In the genomic region with DNA sequence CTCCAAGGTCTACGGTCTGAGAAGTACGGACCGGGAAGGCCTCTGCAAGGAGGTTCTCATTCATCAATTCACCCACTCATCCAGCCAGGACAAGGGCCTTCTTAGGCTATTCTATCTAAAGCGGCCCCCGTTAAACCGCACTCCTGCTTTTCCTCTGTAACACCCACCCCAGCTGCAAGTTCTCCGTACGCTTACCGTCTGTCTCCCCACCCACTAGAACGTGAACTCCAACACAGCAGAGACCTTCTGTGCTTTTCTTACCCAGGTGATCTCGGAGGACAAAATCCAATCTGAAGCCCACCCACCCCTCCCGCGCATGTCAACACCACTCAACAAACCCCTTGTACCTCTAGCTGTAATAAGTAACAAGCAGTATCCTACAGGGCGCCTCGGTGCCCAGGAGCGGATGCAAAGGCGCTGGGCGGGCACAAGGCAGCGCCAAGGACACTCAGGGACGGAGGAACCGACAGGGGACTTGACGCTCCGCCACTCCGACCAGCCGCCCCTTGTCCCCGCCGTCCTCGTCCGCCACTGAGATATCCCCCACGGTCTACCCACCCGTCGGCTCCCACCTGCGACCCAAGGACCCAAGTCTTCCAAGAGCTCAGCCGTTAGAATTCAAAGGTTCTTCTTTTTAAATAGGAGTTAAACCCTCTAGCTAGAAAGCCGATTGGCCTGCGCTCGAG, we compare ENCODE assay signal across 1 cellular context.
TF ChIP-seq lines count a peak whose summit lies in the region.

A gene (minus strand): TSS at position 620 of the 686 bp plus-strand sequence. CDS start 4,018 bp downstream, outside the sequence.

TF ChIP-seq in HepG2, 621 proteins besides CTCF, POLR2A, EP300 and RAD21 (continued from another document and continues in another):
- TF ChIP-seq SRY (CRISPR knock-in tag; IDR thresholded peaks at IDR 0.05) (peak; percentile 88; the same call in 1 of the 2 replicates), DMAP1 (CRISPR knock-in tag; IDR thresholded peaks at IDR 0.05) (peak; percentile 91; the same call in 1 of the 2 replicates), ZNF230 (CRISPR knock-in tag; IDR thresholded peaks at IDR 0.05) (peak; percentile 57; the same call in 1 of the 2 replicates), KDM5B (CRISPR knock-in tag; IDR thresholded peaks at IDR 0.05; ENCODE audit: borderline replicate concordance) (0 out of 2 replicates have a peak, but pooled peaks have one; percentile 58), ARNTL (CRISPR knock-in tag; IDR thresholded peaks at IDR 0.05) (peak; percentile 15; the same call in 1 of the 2 replicates), POLR2G (IDR thresholded peaks at IDR 0.05; ENCODE audit: low read depth, low read length) (peak; percentile 84), NPAS2 (CRISPR knock-in tag; IDR thresholded peaks at IDR 0.05; ENCODE audit: borderline replicate concordance) (no peak), ZNF589 (CRISPR knock-in tag; conservative IDR thresholded peaks at IDR 0.05) (no peak), MTF1 (CRISPR knock-in tag; IDR thresholded peaks at IDR 0.05) (no peak), ZNF34 (CRISPR knock-in tag; IDR thresholded peaks at IDR 0.05; ENCODE audit: borderline replicate concordance) (peak; percentile 62; the same call in 1 of the 2 replicates), ZNF333 (CRISPR knock-in tag; IDR thresholded peaks at IDR 0.05; ENCODE audit: borderline replicate concordance) (0 out of 2 replicates have a peak, but pooled peaks have one; percentile 24), GATAD2A (CRISPR knock-in tag; IDR thresholded peaks at IDR 0.05) (no peak), ZNF839 (CRISPR knock-in tag; IDR thresholded peaks at IDR 0.05; ENCODE audit: borderline replicate concordance) (peak; percentile 61; the same call in 1 of the 2 replicates), NRL (CRISPR knock-in tag; IDR thresholded peaks at IDR 0.05; ENCODE audit: borderline replicate concordance) (0 out of 2 replicates have a peak, but pooled peaks have one; percentile 9), ZSCAN22 (CRISPR knock-in tag; IDR thresholded peaks at IDR 0.05) (peak; percentile 85; the same call in 1 of the 2 replicates), ZFP1 (CRISPR knock-in tag; IDR thresholded peaks at IDR 0.05) (no peak), KDM5A (IDR thresholded peaks at IDR 0.05; ENCODE audit: borderline replicate concordance, low read length) (peak; percentile 64; the same call in 1 of the 2 replicates), TEAD2 (CRISPR knock-in tag; IDR thresholded peaks at IDR 0.05) (no peak), POLR2AphosphoS5 (IDR thresholded peaks at IDR 0.05; ENCODE audit: low read depth, low read length) (peak; percentile 82), ZNF619 (CRISPR knock-in tag; IDR thresholded peaks at IDR 0.05) (0 out of 2 replicates have a peak, but pooled peaks have one; percentile 6), ZFP82 (CRISPR knock-in tag; IDR thresholded peaks at IDR 0.05; ENCODE audit: borderline replicate concordance) (peak; percentile 77), SIN3B (IDR thresholded peaks at IDR 0.05; ENCODE audit: low read length) (peak; percentile 93), ZBTB42 (CRISPR knock-in tag; IDR thresholded peaks at IDR 0.05) (0 out of 2 replicates have a peak, but pooled peaks have one; percentile 27), ZNF615 (CRISPR knock-in tag; IDR thresholded peaks at IDR 0.05; ENCODE audit: borderline replicate concordance) (no peak), PAWR (CRISPR knock-in tag; IDR thresholded peaks at IDR 0.05; ENCODE audit: borderline replicate concordance) (0 out of 2 replicates have a peak, but pooled peaks have one; percentile 50), ZBTB20 (CRISPR knock-in tag; IDR thresholded peaks at IDR 0.05; ENCODE audit: borderline replicate concordance, low read depth) (no peak), NCOR1 (IDR thresholded peaks at IDR 0.05; ENCODE audit: borderline replicate concordance, low read length) (no peak), SMAD9 (CRISPR knock-in tag; IDR thresholded peaks at IDR 0.05) (no peak), ZNF883 (CRISPR knock-in tag; IDR thresholded peaks at IDR 0.05; ENCODE audit: not compliant biosample characterization) (no peak), KDM3A (CRISPR knock-in tag; IDR thresholded peaks at IDR 0.05; ENCODE audit: low read depth) (no peak), CAMTA2 (CRISPR knock-in tag; IDR thresholded peaks at IDR 0.05; ENCODE audit: borderline replicate concordance) (peak; percentile 68; the same call in 1 of the 2 replicates), SIN3A (IDR thresholded peaks at IDR 0.05; ENCODE audit: borderline replicate concordance, low read depth, low read length) (peak; percentile 99), RARA (CRISPR knock-in tag; IDR thresholded peaks at IDR 0.05) (no peak), HES4 (CRISPR knock-in tag; IDR thresholded peaks at IDR 0.05; ENCODE audit: borderline replicate concordance) (peak; percentile 76; the same call in 1 of the 2 replicates), ZNF12 (CRISPR knock-in tag; IDR thresholded peaks at IDR 0.05) (no peak), HDAC2 (CRISPR knock-in tag; IDR thresholded peaks at IDR 0.05) (no peak), ZNF335 (CRISPR knock-in tag; IDR thresholded peaks at IDR 0.05) (no peak)
- TF ChIP-seq, protein P1, sequence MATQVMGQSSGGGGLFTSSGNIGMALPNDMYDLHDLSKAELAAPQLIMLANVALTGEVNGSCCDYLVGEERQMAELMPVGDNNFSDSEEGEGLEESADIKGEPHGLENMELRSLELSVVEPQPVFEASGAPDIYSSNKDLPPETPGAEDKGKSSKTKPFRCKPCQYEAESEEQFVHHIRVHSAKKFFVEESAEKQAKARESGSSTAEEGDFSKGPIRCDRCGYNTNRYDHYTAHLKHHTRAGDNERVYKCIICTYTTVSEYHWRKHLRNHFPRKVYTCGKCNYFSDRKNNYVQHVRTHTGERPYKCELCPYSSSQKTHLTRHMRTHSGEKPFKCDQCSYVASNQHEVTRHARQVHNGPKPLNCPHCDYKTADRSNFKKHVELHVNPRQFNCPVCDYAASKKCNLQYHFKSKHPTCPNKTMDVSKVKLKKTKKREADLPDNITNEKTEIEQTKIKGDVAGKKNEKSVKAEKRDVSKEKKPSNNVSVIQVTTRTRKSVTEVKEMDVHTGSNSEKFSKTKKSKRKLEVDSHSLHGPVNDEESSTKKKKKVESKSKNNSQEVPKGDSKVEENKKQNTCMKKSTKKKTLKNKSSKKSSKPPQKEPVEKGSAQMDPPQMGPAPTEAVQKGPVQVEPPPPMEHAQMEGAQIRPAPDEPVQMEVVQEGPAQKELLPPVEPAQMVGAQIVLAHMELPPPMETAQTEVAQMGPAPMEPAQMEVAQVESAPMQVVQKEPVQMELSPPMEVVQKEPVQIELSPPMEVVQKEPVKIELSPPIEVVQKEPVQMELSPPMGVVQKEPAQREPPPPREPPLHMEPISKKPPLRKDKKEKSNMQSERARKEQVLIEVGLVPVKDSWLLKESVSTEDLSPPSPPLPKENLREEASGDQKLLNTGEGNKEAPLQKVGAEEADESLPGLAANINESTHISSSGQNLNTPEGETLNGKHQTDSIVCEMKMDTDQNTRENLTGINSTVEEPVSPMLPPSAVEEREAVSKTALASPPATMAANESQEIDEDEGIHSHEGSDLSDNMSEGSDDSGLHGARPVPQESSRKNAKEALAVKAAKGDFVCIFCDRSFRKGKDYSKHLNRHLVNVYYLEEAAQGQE (IDR thresholded peaks at IDR 0.05; ENCODE audit: borderline replicate concordance in 1 of 2, low read depth in 1 of 2, low read length in 2 of 2): peak in 1 of 2 experiments; percentile 2; a peak in 1 of 4 replicates
- TF ChIP-seq, protein P2, sequence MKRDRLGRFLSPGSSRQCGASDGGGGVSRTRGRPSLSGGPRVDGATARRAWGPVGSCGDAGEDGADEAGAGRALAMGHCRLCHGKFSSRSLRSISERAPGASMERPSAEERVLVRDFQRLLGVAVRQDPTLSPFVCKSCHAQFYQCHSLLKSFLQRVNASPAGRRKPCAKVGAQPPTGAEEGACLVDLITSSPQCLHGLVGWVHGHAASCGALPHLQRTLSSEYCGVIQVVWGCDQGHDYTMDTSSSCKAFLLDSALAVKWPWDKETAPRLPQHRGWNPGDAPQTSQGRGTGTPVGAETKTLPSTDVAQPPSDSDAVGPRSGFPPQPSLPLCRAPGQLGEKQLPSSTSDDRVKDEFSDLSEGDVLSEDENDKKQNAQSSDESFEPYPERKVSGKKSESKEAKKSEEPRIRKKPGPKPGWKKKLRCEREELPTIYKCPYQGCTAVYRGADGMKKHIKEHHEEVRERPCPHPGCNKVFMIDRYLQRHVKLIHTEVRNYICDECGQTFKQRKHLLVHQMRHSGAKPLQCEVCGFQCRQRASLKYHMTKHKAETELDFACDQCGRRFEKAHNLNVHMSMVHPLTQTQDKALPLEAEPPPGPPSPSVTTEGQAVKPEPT (CRISPR knock-in tag; IDR thresholded peaks at IDR 0.05; ENCODE audit: low read depth): no peak
- TF ChIP-seq, protein P3, sequence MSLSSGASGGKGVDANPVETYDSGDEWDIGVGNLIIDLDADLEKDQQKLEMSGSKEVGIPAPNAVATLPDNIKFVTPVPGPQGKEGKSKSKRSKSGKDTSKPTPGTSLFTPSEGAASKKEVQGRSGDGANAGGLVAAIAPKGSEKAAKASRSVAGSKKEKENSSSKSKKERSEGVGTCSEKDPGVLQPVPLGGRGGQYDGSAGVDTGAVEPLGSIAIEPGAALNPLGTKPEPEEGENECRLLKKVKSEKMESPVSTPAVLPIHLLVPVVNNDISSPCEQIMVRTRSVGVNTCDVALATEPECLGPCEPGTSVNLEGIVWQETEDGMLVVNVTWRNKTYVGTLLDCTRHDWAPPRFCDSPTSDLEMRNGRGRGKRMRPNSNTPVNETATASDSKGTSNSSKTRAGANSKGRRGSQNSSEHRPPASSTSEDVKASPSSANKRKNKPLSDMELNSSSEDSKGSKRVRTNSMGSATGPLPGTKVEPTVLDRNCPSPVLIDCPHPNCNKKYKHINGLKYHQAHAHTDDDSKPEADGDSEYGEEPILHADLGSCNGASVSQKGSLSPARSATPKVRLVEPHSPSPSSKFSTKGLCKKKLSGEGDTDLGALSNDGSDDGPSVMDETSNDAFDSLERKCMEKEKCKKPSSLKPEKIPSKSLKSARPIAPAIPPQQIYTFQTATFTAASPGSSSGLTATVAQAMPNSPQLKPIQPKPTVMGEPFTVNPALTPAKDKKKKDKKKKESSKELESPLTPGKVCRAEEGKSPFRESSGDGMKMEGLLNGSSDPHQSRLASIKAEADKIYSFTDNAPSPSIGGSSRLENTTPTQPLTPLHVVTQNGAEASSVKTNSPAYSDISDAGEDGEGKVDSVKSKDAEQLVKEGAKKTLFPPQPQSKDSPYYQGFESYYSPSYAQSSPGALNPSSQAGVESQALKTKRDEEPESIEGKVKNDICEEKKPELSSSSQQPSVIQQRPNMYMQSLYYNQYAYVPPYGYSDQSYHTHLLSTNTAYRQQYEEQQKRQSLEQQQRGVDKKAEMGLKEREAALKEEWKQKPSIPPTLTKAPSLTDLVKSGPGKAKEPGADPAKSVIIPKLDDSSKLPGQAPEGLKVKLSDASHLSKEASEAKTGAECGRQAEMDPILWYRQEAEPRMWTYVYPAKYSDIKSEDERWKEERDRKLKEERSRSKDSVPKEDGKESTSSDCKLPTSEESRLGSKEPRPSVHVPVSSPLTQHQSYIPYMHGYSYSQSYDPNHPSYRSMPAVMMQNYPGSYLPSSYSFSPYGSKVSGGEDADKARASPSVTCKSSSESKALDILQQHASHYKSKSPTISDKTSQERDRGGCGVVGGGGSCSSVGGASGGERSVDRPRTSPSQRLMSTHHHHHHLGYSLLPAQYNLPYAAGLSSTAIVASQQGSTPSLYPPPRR (CRISPR knock-in tag; IDR thresholded peaks at IDR 0.05; ENCODE audit: borderline replicate concordance): 0 out of 2 replicates have a peak, but pooled peaks have one; percentile 11
- TF ChIP-seq, protein P4, sequence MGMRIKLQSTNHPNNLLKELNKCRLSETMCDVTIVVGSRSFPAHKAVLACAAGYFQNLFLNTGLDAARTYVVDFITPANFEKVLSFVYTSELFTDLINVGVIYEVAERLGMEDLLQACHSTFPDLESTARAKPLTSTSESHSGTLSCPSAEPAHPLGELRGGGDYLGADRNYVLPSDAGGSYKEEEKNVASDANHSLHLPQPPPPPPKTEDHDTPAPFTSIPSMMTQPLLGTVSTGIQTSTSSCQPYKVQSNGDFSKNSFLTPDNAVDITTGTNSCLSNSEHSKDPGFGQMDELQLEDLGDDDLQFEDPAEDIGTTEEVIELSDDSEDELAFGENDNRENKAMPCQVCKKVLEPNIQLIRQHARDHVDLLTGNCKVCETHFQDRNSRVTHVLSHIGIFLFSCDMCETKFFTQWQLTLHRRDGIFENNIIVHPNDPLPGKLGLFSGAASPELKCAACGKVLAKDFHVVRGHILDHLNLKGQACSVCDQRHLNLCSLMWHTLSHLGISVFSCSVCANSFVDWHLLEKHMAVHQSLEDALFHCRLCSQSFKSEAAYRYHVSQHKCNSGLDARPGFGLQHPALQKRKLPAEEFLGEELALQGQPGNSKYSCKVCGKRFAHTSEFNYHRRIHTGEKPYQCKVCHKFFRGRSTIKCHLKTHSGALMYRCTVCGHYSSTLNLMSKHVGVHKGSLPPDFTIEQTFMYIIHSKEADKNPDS (CRISPR knock-in tag; IDR thresholded peaks at IDR 0.05): no peak; the same call in 1 of the 2 replicates
- TF ChIP-seq, protein P5, sequence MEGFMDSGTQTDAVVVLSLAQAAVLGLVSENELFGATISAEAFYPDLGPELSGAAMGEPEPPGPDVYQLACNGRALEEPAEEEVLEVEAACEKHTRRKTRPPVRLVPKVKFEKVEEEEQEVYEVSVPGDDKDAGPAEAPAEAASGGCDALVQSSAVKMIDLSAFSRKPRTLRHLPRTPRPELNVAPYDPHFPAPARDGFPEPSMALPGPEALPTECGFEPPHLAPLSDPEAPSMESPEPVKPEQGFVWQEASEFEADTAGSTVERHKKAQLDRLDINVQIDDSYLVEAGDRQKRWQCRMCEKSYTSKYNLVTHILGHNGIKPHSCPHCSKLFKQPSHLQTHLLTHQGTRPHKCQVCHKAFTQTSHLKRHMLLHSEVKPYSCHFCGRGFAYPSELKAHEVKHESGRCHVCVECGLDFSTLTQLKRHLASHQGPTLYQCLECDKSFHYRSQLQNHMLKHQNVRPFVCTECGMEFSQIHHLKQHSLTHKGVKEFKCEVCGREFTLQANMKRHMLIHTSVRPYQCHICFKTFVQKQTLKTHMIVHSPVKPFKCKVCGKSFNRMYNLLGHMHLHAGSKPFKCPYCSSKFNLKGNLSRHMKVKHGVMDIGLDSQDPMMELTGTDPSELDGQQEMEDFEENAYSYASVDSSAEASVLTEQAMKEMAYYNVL (CRISPR knock-in tag; IDR thresholded peaks at IDR 0.05; ENCODE audit: borderline replicate concordance): peak; percentile 15; the same call in 1 of the 2 replicates
- TF ChIP-seq, protein P6, sequence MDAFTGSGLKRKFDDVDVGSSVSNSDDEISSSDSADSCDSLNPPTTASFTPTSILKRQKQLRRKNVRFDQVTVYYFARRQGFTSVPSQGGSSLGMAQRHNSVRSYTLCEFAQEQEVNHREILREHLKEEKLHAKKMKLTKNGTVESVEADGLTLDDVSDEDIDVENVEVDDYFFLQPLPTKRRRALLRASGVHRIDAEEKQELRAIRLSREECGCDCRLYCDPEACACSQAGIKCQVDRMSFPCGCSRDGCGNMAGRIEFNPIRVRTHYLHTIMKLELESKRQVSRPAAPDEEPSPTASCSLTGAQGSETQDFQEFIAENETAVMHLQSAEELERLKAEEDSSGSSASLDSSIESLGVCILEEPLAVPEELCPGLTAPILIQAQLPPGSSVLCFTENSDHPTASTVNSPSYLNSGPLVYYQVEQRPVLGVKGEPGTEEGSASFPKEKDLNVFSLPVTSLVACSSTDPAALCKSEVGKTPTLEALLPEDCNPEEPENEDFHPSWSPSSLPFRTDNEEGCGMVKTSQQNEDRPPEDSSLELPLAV (CRISPR knock-in tag; conservative IDR thresholded peaks at IDR 0.05; ENCODE audit: low read depth): 0 out of 2 replicates have a peak, but pooled peaks have one; percentile 24
